ENCODE assay signal across 7 cellular contexts in the genomic region with DNA sequence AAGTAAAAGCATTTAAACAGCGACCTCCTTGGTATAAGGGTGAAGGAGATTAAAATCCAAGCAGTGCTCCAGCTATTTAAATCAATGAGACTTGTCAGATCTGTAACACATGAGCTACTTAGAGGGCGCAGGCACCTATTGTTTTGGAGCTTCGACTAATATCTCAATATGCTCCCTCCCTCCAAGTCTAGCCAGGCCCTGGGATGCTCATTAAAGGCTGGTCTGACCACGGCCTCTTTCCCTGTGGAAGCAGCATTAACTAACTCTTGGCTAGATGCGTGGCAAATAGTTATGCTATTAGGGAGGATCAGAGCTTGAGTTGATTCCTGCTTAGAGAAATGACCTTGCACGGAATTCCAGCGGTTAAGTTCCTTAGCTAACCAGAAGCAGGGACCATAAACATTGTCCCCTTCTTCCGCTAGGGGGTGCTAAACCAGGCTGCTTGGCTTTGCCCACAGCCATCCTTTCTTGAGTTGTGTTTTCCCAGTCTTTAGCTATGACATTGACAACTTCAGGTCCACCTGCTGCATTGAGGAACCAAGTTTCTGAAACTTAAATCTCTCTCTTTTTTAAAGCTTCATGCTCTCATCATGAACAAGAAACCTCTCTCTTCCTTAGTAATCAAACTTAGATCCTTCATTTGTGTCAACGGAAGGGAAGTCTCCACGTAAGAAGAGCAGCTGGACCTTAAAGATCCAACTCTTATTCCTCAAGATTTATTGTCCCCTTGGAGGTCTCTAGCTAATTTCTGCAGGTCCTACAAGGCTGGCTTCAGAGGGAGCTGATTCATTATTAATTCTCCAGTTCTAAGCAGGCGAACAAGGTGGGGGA.
A peak's percentile ranks its signal among the peaks of the same experiment; 100 is the strongest.
DNase-seq lines count a peak whose midpoint lies in the region; ATAC-seq and TF ChIP-seq lines count a peak whose summit lies in the region.

No MANE protein-coding gene starts in this region.

- no peak overlapping the region for H3K4me2 ChIP-seq in neural progenitor cell

- H3K9me3 Mint-ChIP-seq in neural progenitor cell, result peaks cover 9% of the 10 kb centered on the region

- no peak overlapping the region for H3K4me3 Mint-ChIP-seq in neural progenitor cell

- H3K4me3 ChIP-seq in GM06990 (replicated peaks; ENCODE audit: low read depth, low read length), result no peak overlapping the region
- H3K4me3 ChIP-seq in neural progenitor cell, result no peak overlapping the region

- H3K27ac ChIP-seq in neural progenitor cell, result no peak overlapping the region

- no peaks in the 10 kb centered on the region for H3K36me3 Mint-ChIP-seq in neural progenitor cell

- H3K4me1 ChIP-seq in neural progenitor cell, result peaks cover 24% of the 10 kb centered on the region

- peak; percentile 67 for ATAC-seq in GM21723 (IDR thresholded peaks at IDR 0.05; ENCODE audit: unreplicated experiment)
- no peak for ATAC-seq in GM21526 (IDR thresholded peaks at IDR 0.05; ENCODE audit: low FRiP score, unreplicated experiment)

- peaks cover 1% of the 10 kb centered on the region; the same call in 1 of the 2 replicates for H3K27me3 ChIP-seq in GM06990 (replicated peaks; ENCODE audit: control insufficient read depth, insufficient read depth, low read length)
- peaks cover 21% of the 10 kb centered on the region for H3K27me3 ChIP-seq in neural progenitor cell

- no peaks in the 10 kb centered on the region for H3K79me2 ChIP-seq in neural progenitor cell (ENCODE audit: low read depth)

- peak; percentile 81 for TF ChIP-seq CTCF in GM06990 (IDR thresholded peaks at IDR 0.05; ENCODE audit: insufficient read depth, low read length, poor library complexity, severe bottlenecking)
- TF ChIP-seq CTCF in neural progenitor cell (IDR thresholded peaks at IDR 0.05), result peak; percentile 92

- H3K4me1 Mint-ChIP-seq in neural progenitor cell, result peaks cover 59% of the 10 kb centered on the region

- no peak overlapping the region for H2AFZ ChIP-seq in neural progenitor cell (replicated peaks)

- H3K36me3 ChIP-seq in GM06990 (ENCODE audit: control insufficient read depth, insufficient read depth, low read length), result no peaks in the 10 kb centered on the region
- no peaks in the 10 kb centered on the region for H3K36me3 ChIP-seq in neural progenitor cell

- H3K9me3 ChIP-seq in neural progenitor cell (ENCODE audit: low read depth), result no peaks in the 10 kb centered on the region

- DNase-seq in GM06990 (ENCODE audit: extremely low read depth, insufficient read length), result no peak
- DNase-seq in NCI-H1048 (lab: John Stamatoyannopoulos, UW), result peak; percentile 2
- peak; percentile 12 for DNase-seq in cerebellar cortex (ENCODE audit: low spot score)
- peak; percentile 64 for DNase-seq in neural progenitor cell (ENCODE audit: low spot score)
- DNase-seq in NCI-H2196 (lab: John Stamatoyannopoulos, UW; ENCODE audit: unreplicated experiment), result no peak

- no peaks in the 10 kb centered on the region for H4K20me1 ChIP-seq in neural progenitor cell (ENCODE audit: low read depth)

- no peak overlapping the region for H3K9ac ChIP-seq in neural progenitor cell

- H3K27ac Mint-ChIP-seq in neural progenitor cell, result peak overlapping the region; percentile 37

- peaks cover 11% of the 10 kb centered on the region for H3K27me3 Mint-ChIP-seq in neural progenitor cell (ENCODE audit: insufficient read depth, low read depth)

- peaks cover 18% of the 10 kb centered on the region for H3F3A ChIP-seq in neural progenitor cell (ENCODE audit: low read depth)

Comparison
In these comparisons a context has a peak if more than half of its experiments do, and no peak if none do; other contexts are left out.
1. DNase-seq: peak in NCI-H1048 (single experiment), cerebellar cortex (single experiment) and neural progenitor cell (single experiment); none in GM06990 (single experiment) and NCI-H2196 (single experiment).